Comparison of ENCODE assay signal across 8 cellular contexts in the genomic region with DNA sequence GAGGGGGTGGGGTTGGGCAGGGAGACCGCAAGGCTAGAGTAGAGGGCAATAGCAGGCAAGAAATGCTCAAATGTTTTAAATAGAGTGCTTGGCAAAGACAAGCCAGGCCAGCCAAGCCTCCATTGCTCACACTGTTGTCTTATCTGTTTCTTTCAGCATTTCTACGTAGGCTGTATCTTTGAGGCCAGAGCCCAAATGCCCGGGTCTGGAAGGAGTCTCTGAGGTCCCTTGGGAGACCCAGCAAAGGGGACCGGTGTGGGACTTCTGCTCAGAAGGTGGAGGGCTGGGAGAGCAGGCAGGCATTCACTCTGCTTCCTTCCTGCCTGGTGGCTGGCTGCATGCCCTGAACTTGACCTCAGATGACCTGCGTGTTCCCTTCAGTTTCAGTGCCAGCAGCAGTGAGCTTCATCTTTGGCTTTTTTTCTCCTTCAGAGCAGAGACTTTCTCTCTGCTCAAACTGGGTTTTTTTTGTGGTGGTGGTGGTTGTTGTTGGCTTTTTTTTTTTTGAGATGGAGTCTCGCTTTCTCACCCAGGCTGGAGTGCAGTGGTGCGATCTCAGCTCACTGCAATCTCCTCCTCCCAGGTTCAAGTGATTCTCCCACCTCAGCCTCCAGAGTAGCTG. TPM values are rescaled to one million over a fixed set of nuclear protein-coding genes. Genes with fewer than 3 reads are reported as not detected.
DNase-seq lines count a peak whose midpoint lies in the region; ATAC-seq and TF ChIP-seq lines count a peak whose summit lies in the region.

No MANE protein-coding gene starts in this region.

- H3K4me3 Mint-ChIP-seq in activated T-cell treated with anti-CD3 and anti-CD28 coated beads, Interleukin-2, amount 50 U/mL, for 24 hours, result peak overlapping the region; percentile 67

- 40 to 70% methylated on average over 2 to 7 of the region's 7 CpGs for WGBS in transverse colon (ENCODE audit: low coverage in 1 of 2), 2 donors

- H3K4me1 ChIP-seq in transverse colon, result peaks cover 13 to 42% (median 22%) of the 10 kb centered on the region in 4 donors

- peaks cover 61% of the 10 kb centered on the region for H3K4me1 Mint-ChIP-seq in activated T-cell treated with anti-CD3 and anti-CD28 coated beads, Interleukin-2, amount 50 U/mL, for 24 hours (ENCODE audit: low read depth)

- TF ChIP-seq POLR2A in transverse colon (IDR thresholded peaks at IDR 0.05), result no peak

- H3K27me3 ChIP-seq in transverse colon, result no peaks in the 10 kb centered on the region

- peak overlapping the region; percentile 22 to 63 (median 44) for H3K27ac ChIP-seq in transverse colon

- no peaks in the 10 kb centered on the region for H3K36me3 Mint-ChIP-seq in activated T-cell treated with anti-CD3 and anti-CD28 coated beads, Interleukin-2, amount 50 U/mL, for 24 hours (ENCODE audit: low read depth)

- H3K27ac Mint-ChIP-seq in activated T-cell treated with anti-CD3 and anti-CD28 coated beads, Interleukin-2, amount 50 U/mL, for 24 hours, result peak overlapping the region; percentile 90

- H3K9me3 ChIP-seq in transverse colon, result no peaks in the 10 kb centered on the region

- no peaks in the 10 kb centered on the region for H3K9me3 Mint-ChIP-seq in activated T-cell treated with anti-CD3 and anti-CD28 coated beads, Interleukin-2, amount 50 U/mL, for 24 hours

- no peak for TF ChIP-seq EP300 in transverse colon (IDR thresholded peaks at IDR 0.05; ENCODE audit: low read depth)

- DNase-seq in activated CD4-positive, CD25-positive, alpha-beta regulatory T cell treated with anti-CD3 and anti-CD28 coated beads, Interleukin-2, amount 50 U/mL, for 72 hours, result no peak
- DNase-seq in NCI-H1436 treated with DMSO at 0.1 percent for 48 hours (lab: John Stamatoyannopoulos, UW), result peak; percentile 30
- peak; percentile 53 for DNase-seq in activated T-cell treated with anti-CD3 and anti-CD28 coated beads, Interleukin-2, amount 50 U/mL, for 24 hours
- DNase-seq in iPS-NIHi11 (ENCODE audit: low spot score), result peak; percentile 35
- DNase-seq in transverse colon, result peak; percentile 82
- DNase-seq in NCI-H526 treated with DMSO at 0.1 percent for 48 hours (lab: John Stamatoyannopoulos, UW), result no peak

- no peak overlapping the region for H3K4me3 ChIP-seq in transverse colon

- H3K27me3 Mint-ChIP-seq in activated T-cell treated with anti-CD3 and anti-CD28 coated beads, Interleukin-2, amount 50 U/mL, for 24 hours, result no peaks in the 10 kb centered on the region

- TF ChIP-seq CTCF in transverse colon (IDR thresholded peaks at IDR 0.05), result no peak

- ATAC-seq in activated CD4-positive, CD25-positive, alpha-beta regulatory T cell treated with anti-CD3 and anti-CD28 coated beads, Interleukin-2, amount 50 U/mL, for 24 hours, result peak; percentile 64 to 80
- ATAC-seq in HG02678 (IDR thresholded peaks at IDR 0.05; ENCODE audit: unreplicated experiment), result peak; percentile 87

- no peaks in the 10 kb centered on the region for H3K36me3 ChIP-seq in transverse colon

- in situ Hi-C loops in transverse colon (cut with MboI; ENCODE audit: low pct_ligation_motif_present in 1 of 4, low pct_unique_long_range_greater_than_20kb in 1 of 4, low sequenced_read_pairs in 3 of 4), result no loop called here

- intact Hi-C loops in transverse colon (cut with DNase I; ENCODE audit: low total_unique reads), result no loop called here

RNA-seq across cellular contexts. Expression of a gene that starts 13.7 kb away (rescaled TPM):
- 10 to 100 TPM; 20.2 to 26.9 (median 22.5) TPM for total RNA-seq in transverse colon

RNA-seq across cellular contexts. Expression of a gene that starts 44.3 kb away (rescaled TPM):
- total RNA-seq in transverse colon, result 10 to 100 TPM; 27.3 to 49.7 (median 40.3) TPM

Comparison
In these comparisons a context has a peak if more than half of its experiments do, and no peak if none do; other contexts are left out.
1. DNase-seq: peak in NCI-H1436 treated with DMSO at 0.1 percent for 48 hours (single experiment), activated T-cell treated with anti-CD3 and anti-CD28 coated beads, Interleukin-2, amount 50 U/mL, for 24 hours (single experiment), iPS-NIHi11 (single experiment) and transverse colon (single experiment); none in activated CD4-positive, CD25-positive, alpha-beta regulatory T cell treated with anti-CD3 and anti-CD28 coated beads, Interleukin-2, amount 50 U/mL, for 72 hours (single experiment) and NCI-H526 treated with DMSO at 0.1 percent for 48 hours (single experiment).